ENCODE assay signal across 14 cellular contexts in the genomic region with DNA sequence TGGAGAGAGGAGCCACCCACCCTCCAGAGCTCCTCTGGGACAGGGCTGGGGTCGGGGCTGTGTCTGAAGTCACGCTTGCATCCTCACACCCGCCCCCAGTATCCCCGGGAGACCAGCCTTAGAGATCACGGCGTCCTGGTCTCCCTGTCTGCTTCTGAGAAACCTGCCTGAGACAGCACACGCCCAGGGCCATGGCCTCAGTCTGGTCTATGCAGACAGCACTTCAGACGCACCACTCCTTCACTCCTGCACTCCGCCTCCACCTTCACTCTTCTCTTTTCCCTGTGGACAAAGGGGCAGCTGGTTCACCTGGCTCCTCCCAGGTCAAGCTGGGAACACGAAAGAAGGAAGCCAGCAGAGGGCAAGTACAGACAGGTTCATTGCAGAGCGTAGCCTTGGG.
DNase-seq lines count a peak whose midpoint lies in the region; ATAC-seq and TF ChIP-seq lines count a peak whose summit lies in the region.
"Had no signal": no experiment of that assay in that cellular context is flagged by ENCODE, and none has a peak within 500 bp of the region (broad histone marks: within the 10 kb centered on the region; RNA-seq: fewer than 3 reads in every experiment).

No MANE protein-coding gene starts in this region.

- H3K27ac ChIP-seq in SJCRH30 = no peak overlapping the region
- H3K27ac ChIP-seq: ovary had no signal

- peaks cover 3% of the 10 kb centered on the region; the same call in 1 of the 2 replicates for H3K9me3 ChIP-seq in Caco-2
- no peaks in the 10 kb centered on the region for H3K9me3 ChIP-seq in SJCRH30 (replicated peaks)
- H3K9me3 ChIP-seq: ovary had no signal

- CTCF ChIA-PET in Caco-2 (lab: Charles Lee) (interaction anchor here (0.8 to 1.2 kb wide), 2 partner anchors 51 to 250 kb away, joined by 3 read pairs; no protein-coding TSS in a partner anchor), HEK293T (lab: Yijun Ruan, JAX) (interaction anchor here (1.3 kb wide), 1 partner anchor 10 kb away, joined by 3 read pairs; no protein-coding TSS in a partner anchor)

- H3K27me3 ChIP-seq in Caco-2 (replicated peaks; ENCODE audit: control insufficient read depth, insufficient read depth, low read length) (no peaks in the 10 kb centered on the region), SJCRH30 (no peaks in the 10 kb centered on the region)
- H3K27me3 ChIP-seq: ovary had no signal

- no peaks in the 10 kb centered on the region for H3K27me3 Mint-ChIP-seq in Caco-2 (ENCODE audit: insufficient read depth, unreplicated experiment)
- H3K27me3 Mint-ChIP-seq in osteocyte (ENCODE audit: unreplicated experiment) = no peaks in the 10 kb centered on the region
- peaks cover 11% of the 10 kb centered on the region for H3K27me3 Mint-ChIP-seq in activated T-helper 17 cell treated with anti-CD3 and anti-CD28 coated beads, Interleukin-2, amount 50 U/mL, for 72 hours
- H3K27me3 Mint-ChIP-seq: activated CD8-positive, alpha-beta T cell treated with anti-CD3 and anti-CD28 coated beads for 36 hours had no signal

- no TSS peak for BruUV-seq in Caco-2 (replicated peaks; lab: Mats Ljungman, UMichigan)

- no peak for ATAC-seq in activated T-helper 17 cell treated with anti-CD3 and anti-CD28 coated beads, Interleukin-2, amount 50 U/mL, for 72 hours (replicated peaks)
- ATAC-seq: activated CD8-positive, alpha-beta T cell treated with anti-CD3 and anti-CD28 coated beads for 36 hours had no signal

- intact Hi-C loops in Caco-2 (cut with micrococcal nuclease; ENCODE audit: unreplicated experiment) = no loop called here

- H3K4me3 Mint-ChIP-seq in Caco-2 (ENCODE audit: unreplicated experiment) (no peak overlapping the region), osteocyte (ENCODE audit: unreplicated experiment) (no peak overlapping the region)
- H3K4me3 Mint-ChIP-seq in activated T-helper 17 cell treated with anti-CD3 and anti-CD28 coated beads, Interleukin-2, amount 50 U/mL, for 72 hours = no peak overlapping the region
- H3K4me3 Mint-ChIP-seq: activated CD8-positive, alpha-beta T cell treated with anti-CD3 and anti-CD28 coated beads for 36 hours had no signal

- peaks cover 8% of the 10 kb centered on the region for H3K4me1 Mint-ChIP-seq in Caco-2 (ENCODE audit: low read depth, unreplicated experiment)
- peaks cover 82% of the 10 kb centered on the region for H3K4me1 Mint-ChIP-seq in osteocyte (ENCODE audit: unreplicated experiment)
- no peaks in the 10 kb centered on the region for H3K4me1 Mint-ChIP-seq in activated T-helper 17 cell treated with anti-CD3 and anti-CD28 coated beads, Interleukin-2, amount 50 U/mL, for 72 hours

- TF ChIP-seq CTCF in Caco-2 (IDR thresholded peaks at IDR 0.05; ENCODE audit: insufficient read depth in 1 of 2, low read depth in 1 of 2, low read length in 1 of 2, severe bottlenecking in 1 of 2, unreplicated experiment in 1 of 2) (peak in 1 of 2 experiments; percentile 6), choroid plexus epithelial cell (conservative IDR thresholded peaks at IDR 0.05; ENCODE audit: low read depth, low read length) (no peak), osteocyte (IDR thresholded peaks at IDR 0.05) (no peak)

- H3K4me3 ChIP-seq in Caco-2 (ENCODE audit: low read depth, low read length) (no peak overlapping the region), choroid plexus epithelial cell (ENCODE audit: low read depth, low read length) (no peak overlapping the region), SJCRH30 (no peak overlapping the region)
- H3K4me3 ChIP-seq: ovary had no signal

- H3K27ac Mint-ChIP-seq in Caco-2 (ENCODE audit: unreplicated experiment) (peak overlapping the region; percentile 15), osteocyte (ENCODE audit: unreplicated experiment) (peak overlapping the region; percentile 95)
- H3K27ac Mint-ChIP-seq in activated T-helper 17 cell treated with anti-CD3 and anti-CD28 coated beads, Interleukin-2, amount 50 U/mL, for 72 hours = no peak overlapping the region
- H3K27ac Mint-ChIP-seq: activated CD8-positive, alpha-beta T cell treated with anti-CD3 and anti-CD28 coated beads for 36 hours had no signal

- no peaks in the 10 kb centered on the region for H3K36me3 ChIP-seq in Caco-2 (ENCODE audit: control insufficient read depth, insufficient read depth, low read length)
- no peaks in the 10 kb centered on the region for H3K36me3 ChIP-seq in SJCRH30
- H3K36me3 ChIP-seq: ovary had no signal

- no peaks in the 10 kb centered on the region for H3K36me3 Mint-ChIP-seq in Caco-2 (ENCODE audit: insufficient read depth, unreplicated experiment)
- H3K36me3 Mint-ChIP-seq in osteocyte (ENCODE audit: unreplicated experiment) = no peaks in the 10 kb centered on the region
- no peaks in the 10 kb centered on the region for H3K36me3 Mint-ChIP-seq in activated T-helper 17 cell treated with anti-CD3 and anti-CD28 coated beads, Interleukin-2, amount 50 U/mL, for 72 hours (ENCODE audit: low read depth)

- POLR2A ChIA-PET in Caco-2 (lab: Charles Lee) (no interaction called here), HEK293T (lab: Yijun Ruan, JAX) (no interaction called here)

- DNase-seq in Caco-2 (peak; percentile 57 to 74), NCI-H1105 treated with DMSO at 0.1 percent for 48 hours (lab: John Stamatoyannopoulos, UW) (peak; percentile 47), choroid plexus epithelial cell (ENCODE audit: low read depth) (peak; percentile 65), osteocyte (ENCODE audit: extremely low spot score, unreplicated experiment) (no peak), activated gamma-delta T cell treated with Interleukin-2 at 50 U/mL for 16 hours (no peak), SJCRH30 (no peak), HEK293T (ENCODE audit: extremely low spot score) (no peak)
- DNase-seq: activated CD8-positive, alpha-beta T cell treated with anti-CD3 and anti-CD28 coated beads for 36 hours; aorta; DND-41; MV-4-11; ovary; SHP77 treated with DMSO at 0.1 percent for 48 hours had no signal

- H3K9me3 Mint-ChIP-seq in Caco-2 (ENCODE audit: unreplicated experiment) (no peaks in the 10 kb centered on the region), osteocyte (ENCODE audit: unreplicated experiment) (no peaks in the 10 kb centered on the region)
- H3K9me3 Mint-ChIP-seq in activated T-helper 17 cell treated with anti-CD3 and anti-CD28 coated beads, Interleukin-2, amount 50 U/mL, for 72 hours = no peaks in the 10 kb centered on the region
- H3K9me3 Mint-ChIP-seq: activated CD8-positive, alpha-beta T cell treated with anti-CD3 and anti-CD28 coated beads for 36 hours had no signal

- H3K4me1 ChIP-seq in Caco-2 (peaks cover 23% of the 10 kb centered on the region), SJCRH30 (peaks cover 12% of the 10 kb centered on the region)

TF ChIP-seq in HEK293T, 16 proteins besides CTCF, POLR2A, EP300 and RAD21:
- no peak for TF ChIP-seq NFRKB (IDR thresholded peaks at IDR 0.05)
TF ChIP-seq in HEK293T: peak in this region for 0.

Comparison
In these comparisons a context has a peak if more than half of its experiments do, and no peak if none do; other contexts are left out.
1. DNase-seq: peak in Caco-2 (2 of 2), NCI-H1105 treated with DMSO at 0.1 percent for 48 hours (single experiment) and choroid plexus epithelial cell (single experiment); none in osteocyte (single experiment), activated gamma-delta T cell treated with Interleukin-2 at 50 U/mL for 16 hours (single experiment), SJCRH30 (0 of 2) and HEK293T (single experiment).